ENCODE assay signal across 9 cellular contexts in genomic region chr3:184260571-184261269, GRCh38. TPM values are rescaled to one million over a fixed set of nuclear protein-coding genes. Genes with fewer than 3 reads are reported as not detected.
A peak's percentile ranks its signal among the peaks of the same experiment; 100 is the strongest.
DNase-seq lines count a peak whose midpoint lies in the region; ATAC-seq and TF ChIP-seq lines count a peak whose summit lies in the region.
"Had no signal": no experiment of that assay in that cellular context is flagged by ENCODE, and none has a peak within 500 bp of the region (broad histone marks: within the 10 kb centered on the region; RNA-seq: fewer than 3 reads in every experiment).

No MANE protein-coding gene starts in this region.

- H3K4me3 ChIP-seq in BLaER1: peak overlapping the region; percentile 66
- peak overlapping the region; percentile 15 for H3K4me3 ChIP-seq in lower leg skin (ENCODE audit: low read depth, poor library complexity, severe bottlenecking)

- H3K4me1 ChIP-seq in BLaER1: peaks cover 27% of the 10 kb centered on the region
- H3K4me1 ChIP-seq in foreskin keratinocyte: peaks cover 3% of the 10 kb centered on the region

- peaks cover 14% of the 10 kb centered on the region for H3K4me1 Mint-ChIP-seq in HFFc6 (ENCODE audit: low read depth)
- peaks cover 18% of the 10 kb centered on the region for H3K4me1 Mint-ChIP-seq in activated naive CD8-positive, alpha-beta T cell (ENCODE audit: low read depth)

- H3K4me2 ChIP-seq in BLaER1: peak overlapping the region; percentile 96

- H3K9me3 ChIP-seq in BLaER1: no peaks in the 10 kb centered on the region

- H3K27ac ChIP-seq in BLaER1: no peak overlapping the region
- H3K27ac ChIP-seq in foreskin keratinocyte: no peak overlapping the region

- intact Hi-C loops in lower leg skin (cut with DNase I; ENCODE audit: low total_unique reads): no loop called here

- DNase-seq in HFFc6 (no peak), lower leg skin (ENCODE audit: low spot score in 2 of 2) (no peak), iPS-NIHi7 (ENCODE audit: extremely low spot score) (no peak), foreskin keratinocyte (no peak), DMS153 treated with DMSO at 0.1 percent for 48 hours (lab: John Stamatoyannopoulos, UW; ENCODE audit: unreplicated experiment) (no peak)

- ATAC-seq in HG03520 (IDR thresholded peaks at IDR 0.05; ENCODE audit: unreplicated experiment): no peak
- no peak for ATAC-seq in foreskin keratinocyte

- peaks cover 24% of the 10 kb centered on the region for H3K27me3 Mint-ChIP-seq in HFFc6 (ENCODE audit: insufficient read depth)
- peaks cover 19% of the 10 kb centered on the region for H3K27me3 Mint-ChIP-seq in activated naive CD8-positive, alpha-beta T cell

- no peak for TF ChIP-seq POLR2A in lower leg skin (IDR thresholded peaks at IDR 0.05)

- H4K20me1 ChIP-seq in BLaER1: peaks cover 67% of the 10 kb centered on the region

- WGBS in lower leg skin, 2 donors: 1% methylated on average over 44 to 47 of the region's 55 CpGs

- H3K4me3 Mint-ChIP-seq in HFFc6: peak overlapping the region; percentile 73
- H3K4me3 Mint-ChIP-seq in activated naive CD8-positive, alpha-beta T cell: peak overlapping the region; percentile 83

- no peaks in the 10 kb centered on the region for H3K36me3 Mint-ChIP-seq in HFFc6 (ENCODE audit: low read depth)
- peaks cover 8% of the 10 kb centered on the region for H3K36me3 Mint-ChIP-seq in activated naive CD8-positive, alpha-beta T cell

- H3K27ac Mint-ChIP-seq in HFFc6: no peak overlapping the region
- no peak overlapping the region for H3K27ac Mint-ChIP-seq in activated naive CD8-positive, alpha-beta T cell

- H3K9me3 Mint-ChIP-seq in HFFc6: no peaks in the 10 kb centered on the region
- H3K9me3 Mint-ChIP-seq in activated naive CD8-positive, alpha-beta T cell (ENCODE audit: low read depth): no peaks in the 10 kb centered on the region

- peaks cover 11% of the 10 kb centered on the region for H3K36me3 ChIP-seq in BLaER1

- H3K9ac ChIP-seq in BLaER1: no peak overlapping the region

- no peak for TF ChIP-seq CTCF in HFFc6 (IDR thresholded peaks at IDR 0.05)
- no peak for TF ChIP-seq CTCF in lower leg skin (IDR thresholded peaks at IDR 0.05)
- TF ChIP-seq CTCF in foreskin keratinocyte (conservative IDR thresholded peaks at IDR 0.05): no peak

- H3K27me3 ChIP-seq in BLaER1: peaks cover 71% of the 10 kb centered on the region
- peaks cover 43% of the 10 kb centered on the region for H3K27me3 ChIP-seq in foreskin keratinocyte

RNA-seq across cellular contexts. Expression of gene CAMK2N2, which starts 0.6 kb away (rescaled TPM):
- total RNA-seq in HFFc6 (2021; fragmentation: NEBNext Ultra II Directional; extraction: Animal tissue kit (Norgen Biotek cat#: 25700)): 1 to 10 TPM; 2.7 to 6.0 (median 3.4) TPM
- total RNA-seq in lower leg skin: not detected
- total RNA-seq in foreskin keratinocyte: 0.17 and 0.42 TPM in 2 replicates
- 0.91 and 0.99 TPM in 2 replicates for polyA plus RNA-seq in foreskin keratinocyte

RNA-seq across cellular contexts. Expression of gene EEF1AKMT4, which starts 11.2 kb away (rescaled TPM):
- 1 to 10 TPM; 3.3 to 4.8 (median 3.7) TPM for total RNA-seq in HFFc6 (2021; fragmentation: NEBNext Ultra II Directional; extraction: Animal tissue kit (Norgen Biotek cat#: 25700))
- total RNA-seq in lower leg skin (1 to 10 TPM; 4.3 to 7.7 (median 6.1) TPM), foreskin keratinocyte (11.1 and 12.0 TPM in 2 replicates)
- polyA plus RNA-seq in foreskin keratinocyte: 13.7 and 14.5 TPM in 2 replicates

RNA-seq across cellular contexts. Expression of gene ALG3, which starts 12.0 kb away (rescaled TPM):
- total RNA-seq in HFFc6 (2021; fragmentation: NEBNext Ultra II Directional; extraction: Animal tissue kit (Norgen Biotek cat#: 25700)): 10 to 100 TPM; 60.0 to 75.3 (median 69.5) TPM
- 10 to 100 TPM; 41.7 to 53.6 (median 46.2) TPM for total RNA-seq in lower leg skin
- 36.8 and 38.5 TPM in 2 replicates for total RNA-seq in foreskin keratinocyte
- polyA plus RNA-seq in foreskin keratinocyte: 59.4 and 59.7 TPM in 2 replicates

RNA-seq across cellular contexts. Expression of gene ECE2, which starts 15.1 kb away (rescaled TPM):
- total RNA-seq in HFFc6 (2021; fragmentation: NEBNext Ultra II Directional; extraction: Animal tissue kit (Norgen Biotek cat#: 25700)): not detected
- total RNA-seq in lower leg skin (not detected), foreskin keratinocyte (not detected in 2 replicates)
- polyA plus RNA-seq in foreskin keratinocyte: not detected in 2 replicates
- total RNA-seq: HT1080 had no signal

RNA-seq across cellular contexts. Expression of gene VWA5B2, which starts 31.3 kb away (rescaled TPM):
- total RNA-seq in HFFc6 (2021; fragmentation: NEBNext Ultra II Directional; extraction: Animal tissue kit (Norgen Biotek cat#: 25700)): not detected
- total RNA-seq in lower leg skin (not detected), foreskin keratinocyte (not detected in 2 replicates)
- not detected in 2 replicates for polyA plus RNA-seq in foreskin keratinocyte
- total RNA-seq: HT1080 had no signal
